In genomic region chr1:42734201-42735035, GRCh38 we compare ENCODE assay signal across 18 cellular contexts. TPM values are rescaled to one million over a fixed set of nuclear protein-coding genes. Genes with fewer than 3 reads are reported as not detected.
"Had no signal": no experiment of that assay in that cellular context is flagged by ENCODE, and none has a peak within 500 bp of the region (broad histone marks: within the 10 kb centered on the region; RNA-seq: fewer than 3 reads in every experiment).

No MANE protein-coding gene starts in this region.

- H3K4me3 Mint-ChIP-seq: activated T-helper 17 cell treated with anti-CD3 and anti-CD28 coated beads, Interleukin-2, amount 50 U/mL, for 72 hours; naive thymus-derived CD4-positive, alpha-beta T cell had no signal

- ATAC-seq: activated T-helper 17 cell treated with anti-CD3 and anti-CD28 coated beads, Interleukin-2, amount 50 U/mL, for 72 hours; esophagus mucosa; mucosa of descending colon; naive thymus-derived CD4-positive, alpha-beta T cell; upper lobe of right lung had no signal

- H3K27ac ChIP-seq: cardiac muscle cell, sigmoid colon, spleen, stomach, testis, upper lobe of right lung, VCaP had no signal

- H3K36me3 ChIP-seq: cardiac muscle cell, sigmoid colon, spleen, stomach, upper lobe of right lung had no signal

- H3K9me3 Mint-ChIP-seq: activated T-helper 17 cell treated with anti-CD3 and anti-CD28 coated beads, Interleukin-2, amount 50 U/mL, for 72 hours; naive thymus-derived CD4-positive, alpha-beta T cell had no signal

- H3K4me1 ChIP-seq: sigmoid colon, testis, upper lobe of right lung had no signal

- H3K4me3 ChIP-seq: cardiac muscle cell, lung, mucosa of descending colon, sigmoid colon, spleen, stomach, testis, upper lobe of right lung had no signal

- H3K27ac Mint-ChIP-seq: activated T-helper 17 cell treated with anti-CD3 and anti-CD28 coated beads, Interleukin-2, amount 50 U/mL, for 72 hours; naive thymus-derived CD4-positive, alpha-beta T cell had no signal

- DNase-seq: activated CD4-positive, alpha-beta T cell treated with anti-CD3 and anti-CD28 coated beads, Interleukin-2, amount 50 U/mL, for 48 hours; activated naive CD4-positive, alpha-beta T cell treated with anti-CD3 and anti-CD28 coated beads, Interleukin-2, amount 50 U/mL, for 16 hours; hippocampal formation; naive thymus-derived CD4-positive, alpha-beta T cell; sigmoid colon; spleen; stomach; T-helper 1 cell; testis; upper lobe of right lung had no signal

- FAIRE-seq: colon had no signal

- H3K27me3 Mint-ChIP-seq: activated T-helper 17 cell treated with anti-CD3 and anti-CD28 coated beads, Interleukin-2, amount 50 U/mL, for 72 hours; naive thymus-derived CD4-positive, alpha-beta T cell had no signal

- H3K27me3 ChIP-seq: cardiac muscle cell, sigmoid colon, spleen, stomach, testis, upper lobe of right lung had no signal

- H3K36me3 Mint-ChIP-seq: naive thymus-derived CD4-positive, alpha-beta T cell had no signal

RNA-seq across cellular contexts. Expression of gene CLDN19, which starts 5.6 kb away (rescaled TPM):
- total RNA-seq: activated T-helper 17 cell treated with anti-CD3 and anti-CD28 coated beads, Interleukin-2, amount 50 U/mL, for 72 hours; esophagus mucosa; naive thymus-derived CD4-positive, alpha-beta T cell; omental fat pad; sigmoid colon; upper lobe of right lung had no signal
- polyA plus RNA-seq: naive thymus-derived CD4-positive, alpha-beta T cell; stomach had no signal

RNA-seq across cellular contexts. Expression of gene TMEM269, which starts 50.4 kb away (rescaled TPM):
- total RNA-seq: mucosa of descending colon, sigmoid colon, upper lobe of right lung had no signal
- polyA plus RNA-seq: naive thymus-derived CD4-positive, alpha-beta T cell had no signal
